ENCODE assay signal across 8 cellular contexts in the genomic region with DNA sequence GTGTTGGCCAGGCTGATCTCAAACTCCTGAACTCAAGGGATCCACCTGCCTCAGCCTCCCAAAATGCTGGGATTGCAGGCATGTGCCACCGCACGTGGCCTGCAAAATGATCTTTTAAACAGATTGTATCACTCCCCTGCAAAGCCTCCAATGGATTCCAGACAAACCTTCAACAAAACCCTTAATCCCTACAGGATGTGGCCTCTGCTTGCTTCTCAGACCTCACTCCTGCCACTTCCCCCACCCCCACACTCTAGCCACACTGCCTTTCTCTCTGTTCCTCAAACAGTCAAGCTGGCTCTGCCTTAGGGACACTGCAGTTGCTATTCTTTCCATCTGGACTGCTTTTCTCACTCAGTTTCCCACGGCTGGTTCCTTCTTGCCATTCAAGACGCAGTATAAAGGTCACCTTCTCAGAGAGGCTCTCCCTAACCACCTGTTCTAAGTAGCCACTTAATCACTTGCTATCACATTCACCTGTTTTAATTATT. TPM values are rescaled to one million over a fixed set of nuclear protein-coding genes. Genes with fewer than 3 reads are reported as not detected.
DNase-seq lines count a peak whose midpoint lies in the region; ATAC-seq and TF ChIP-seq lines count a peak whose summit lies in the region.

No MANE protein-coding gene starts in this region.

- no peaks in the 10 kb centered on the region for H3K36me3 Mint-ChIP-seq in CD8-positive, alpha-beta T cell

- peak overlapping the region; percentile 46 to 92 (median 82) for H3K4me2 ChIP-seq in BLaER1 treated with 17β-estradiol and CSF1 and Interleukin-3, amounts not matched to agents 10 nM and 100 nM
- H3K4me2 ChIP-seq in fibroblast of lung (ENCODE audit: extremely low read depth, insufficient read depth, low read length): no peak overlapping the region

- intact Hi-C loops in CD8-positive, alpha-beta T cell (cut with DNase I, micrococcal nuclease): no loop called here

- peak; percentile 63 for ATAC-seq in GM21529 (IDR thresholded peaks at IDR 0.05; ENCODE audit: unreplicated experiment)
- ATAC-seq in stimulated activated naive CD8-positive, alpha-beta T cell treated with anti-CD3 and anti-CD28 coated beads, Interleukin-15, Interleukin-2, amounts not matched to agents 100 U/mL and 50 U/mL, for 24 hours: no peak
- no peak for ATAC-seq in CD8-positive, alpha-beta T cell

- H3K27me3 Mint-ChIP-seq in CD8-positive, alpha-beta T cell (ENCODE audit: low read depth): no peaks in the 10 kb centered on the region

- no peaks in the 10 kb centered on the region for H3K27me3 ChIP-seq in BLaER1 treated with 17β-estradiol and CSF1 and Interleukin-3, amounts not matched to agents 10 nM and 100 nM
- no peaks in the 10 kb centered on the region for H3K27me3 ChIP-seq in fibroblast of lung (ENCODE audit: control insufficient read depth, insufficient read depth, low read length)
- H3K27me3 ChIP-seq in CD8-positive, alpha-beta T cell (ENCODE audit: insufficient read depth, low read length): no peaks in the 10 kb centered on the region

- H3K9me3 ChIP-seq in BLaER1 treated with 17β-estradiol and CSF1 and Interleukin-3, amounts not matched to agents 10 nM and 100 nM (replicated peaks in 1 of 11): no peaks in the 10 kb centered on the region
- no peaks in the 10 kb centered on the region for H3K9me3 ChIP-seq in fibroblast of lung (ENCODE audit: control insufficient read depth, insufficient read depth, low read depth, low read length)
- no peaks in the 10 kb centered on the region for H3K9me3 ChIP-seq in CD8-positive, alpha-beta T cell (ENCODE audit: low read length)

- POLR2A ChIA-PET in CD8-positive, alpha-beta T cell (lab: Charles Lee): no interaction called here

- H3K9ac ChIP-seq in BLaER1 treated with 17β-estradiol and CSF1 and Interleukin-3, amounts not matched to agents 10 nM and 100 nM: peak overlapping the region in 8 of 11 experiments; percentile 0 to 47 (median 25); a peak in 7 of 22 replicates
- H3K9ac ChIP-seq in fibroblast of lung (ENCODE audit: insufficient read depth, low read length): no peak overlapping the region

- no peaks in the 10 kb centered on the region for H4K20me1 ChIP-seq in BLaER1 treated with 17β-estradiol and CSF1 and Interleukin-3, amounts not matched to agents 10 nM and 100 nM
- no peaks in the 10 kb centered on the region for H4K20me1 ChIP-seq in fibroblast of lung (ENCODE audit: control insufficient read depth, extremely low read depth, insufficient read depth, low read length)

- no peak overlapping the region for H3K4me3 Mint-ChIP-seq in CD8-positive, alpha-beta T cell

- H3K27ac Mint-ChIP-seq in CD8-positive, alpha-beta T cell: no peak overlapping the region

- 0 out of 20 replicates have a peak overlapping the region, but pooled peaks of 1 of the 10 experiments have one; percentile 10 for H3K4me3 ChIP-seq in BLaER1 treated with 17β-estradiol and CSF1 and Interleukin-3, amounts not matched to agents 10 nM and 100 nM
- no peak overlapping the region for H3K4me3 ChIP-seq in fibroblast of lung (replicated peaks in 1 of 4; ENCODE audit: control extremely low read depth in 1 of 4, insufficient read depth in 1 of 4, low read depth in 3 of 4, low read length in 4 of 4)
- H3K4me3 ChIP-seq in CD8-positive, alpha-beta T cell (ENCODE audit: low read depth, low read length): no peak overlapping the region

- no peak overlapping the region for H2AFZ ChIP-seq in fibroblast of lung (ENCODE audit: low read length)

- H3K4me1 Mint-ChIP-seq in CD8-positive, alpha-beta T cell (ENCODE audit: low read depth): peaks cover 12% of the 10 kb centered on the region

- H3K36me3 ChIP-seq in BLaER1 treated with 17β-estradiol and CSF1 and Interleukin-3, amounts not matched to agents 10 nM and 100 nM: no peaks in the 10 kb centered on the region
- no peaks in the 10 kb centered on the region for H3K36me3 ChIP-seq in fibroblast of lung (ENCODE audit: control insufficient read depth, insufficient read depth, low read length)
- no peaks in the 10 kb centered on the region for H3K36me3 ChIP-seq in CD8-positive, alpha-beta T cell (ENCODE audit: insufficient read depth, low read length)

- no peaks in the 10 kb centered on the region for H3K9me3 Mint-ChIP-seq in CD8-positive, alpha-beta T cell

- peak overlapping the region in 7 of 11 experiments; percentile 34 to 62 (median 51); a peak in 12 of 22 replicates for H3K27ac ChIP-seq in BLaER1 treated with 17β-estradiol and CSF1 and Interleukin-3, amounts not matched to agents 10 nM and 100 nM
- H3K27ac ChIP-seq in fibroblast of lung (ENCODE audit: insufficient read depth, low read length): peak overlapping the region; percentile 2
- no peak overlapping the region for H3K27ac ChIP-seq in CD8-positive, alpha-beta T cell (ENCODE audit: low read depth, low read length)

- DNase-seq in NCI-H82 (lab: John Stamatoyannopoulos, UW) (peak; percentile 90), fibroblast of lung (ENCODE audit: low read depth in 2 of 2) (peak in 1 of 2 donors; percentile 36), dedifferentiated amniotic fluid mesenchymal stem cell (ENCODE audit: extremely low spot score) (no peak)
- peak; percentile 40 for DNase-seq in stimulated activated naive CD8-positive, alpha-beta T cell treated with anti-CD3 and anti-CD28 coated beads, Interleukin-15, Interleukin-2, amounts not matched to agents 100 U/mL and 50 U/mL, for 24 hours
- DNase-seq in activated naive CD4-positive, alpha-beta T cell (lab: John Stamatoyannopoulos, UW): no peak
- no peak for DNase-seq in CD8-positive, alpha-beta T cell

- no peak for TF ChIP-seq CTCF in fibroblast of lung (conservative IDR thresholded peaks at IDR 0.05 in 1 of 2, IDR thresholded peaks at IDR 0.05 in 1 of 2; ENCODE audit: low read depth in 1 of 2, low read length in 2 of 2)
- TF ChIP-seq CTCF in CD8-positive, alpha-beta T cell (IDR thresholded peaks at IDR 0.05): no peak

- CTCF ChIA-PET in CD8-positive, alpha-beta T cell (lab: Charles Lee): interaction anchor here (0.6 kb wide), 1 partner anchor 16 kb away, joined by 3 read pairs; no protein-coding TSS in a partner anchor

- peaks cover 51 to 73% (median 65%) of the 10 kb centered on the region in 10 experiments for H3K4me1 ChIP-seq in BLaER1 treated with 17β-estradiol and CSF1 and Interleukin-3, amounts not matched to agents 10 nM and 100 nM
- peaks cover 4% of the 10 kb centered on the region for H3K4me1 ChIP-seq in fibroblast of lung (ENCODE audit: control insufficient read depth, extremely low read depth, insufficient read depth, low read length)
- H3K4me1 ChIP-seq in CD8-positive, alpha-beta T cell (ENCODE audit: insufficient read depth, low read length): peaks cover 4% of the 10 kb centered on the region

- no peaks in the 10 kb centered on the region for H3K79me2 ChIP-seq in fibroblast of lung (ENCODE audit: control insufficient read depth, insufficient read depth, low read length)

RNA-seq across cellular contexts. Expression of a gene that starts 47.3 kb away (rescaled TPM):
- 173 and 223 TPM in 2 replicates for total RNA-seq in fibroblast of lung
- polyA plus RNA-seq in fibroblast of lung: 285 and 333 TPM in 2 replicates
- 224 and 225 TPM in 2 replicates for polyA plus RNA-seq in fibroblast of lung (2012)
- polyA minus RNA-seq in fibroblast of lung (ENCODE audit: low replicate concordance): 462 and 538 TPM in 2 replicates
- total RNA-seq in CD8-positive, alpha-beta T cell: 100 to 1,000 TPM; 126 to 129 TPM

RNA-seq across cellular contexts. Expression of a gene that starts 54.9 kb away (rescaled TPM):
- 71.4 and 178 TPM in 2 replicates for total RNA-seq in fibroblast of lung
- 24.6 and 347 TPM in 2 replicates for polyA plus RNA-seq in fibroblast of lung
- 20.7 and 373 TPM in 2 replicates for polyA plus RNA-seq in fibroblast of lung (2012)
- polyA minus RNA-seq in fibroblast of lung (ENCODE audit: low replicate concordance): 80.6 and 399 TPM in 2 replicates
- total RNA-seq in CD8-positive, alpha-beta T cell: 1,000 to 10,000 TPM; 1,826 to 1,941 TPM

Comparison
In these comparisons a context has a peak if more than half of its experiments do, and no peak if none do; other contexts are left out.
1. DNase-seq: peak in NCI-H82 (single experiment) and stimulated activated naive CD8-positive, alpha-beta T cell treated with anti-CD3 and anti-CD28 coated beads, Interleukin-15, Interleukin-2, amounts not matched to agents 100 U/mL and 50 U/mL, for 24 hours (single experiment); none in activated naive CD4-positive, alpha-beta T cell (0 of 4), dedifferentiated amniotic fluid mesenchymal stem cell (single experiment) and CD8-positive, alpha-beta T cell (0 of 7).
2. RNA of a gene that starts 54.9 kb away (total RNA-seq): 1,826 to 1,941 TPM in CD8-positive, alpha-beta T cell; 71.4 to 178 TPM in fibroblast of lung; every median in the first group is over 10 times any median in the second.